ENCODE assay signal across 1 cellular context in genomic region chr1:154961207-154961496, GRCh38.
TF ChIP-seq lines count a peak whose summit lies in the region.

No MANE protein-coding gene starts in this region.

TF ChIP-seq in K562, 482 proteins besides CTCF, POLR2A, EP300 and RAD21:
- TF ChIP-seq SMARCE1 (IDR thresholded peaks at IDR 0.05) (0 out of 2 replicates have a peak, but pooled peaks have one; percentile 18), NKRF (IDR thresholded peaks at IDR 0.05; ENCODE audit: borderline replicate concordance) (0 out of 2 replicates have a peak, but pooled peaks have one; percentile 72), ZNF324 (CRISPR knock-in tag; IDR thresholded peaks at IDR 0.05) (0 out of 2 replicates have a peak, but pooled peaks have one; percentile 4), SPI1 (IDR thresholded peaks at IDR 0.05; ENCODE audit: borderline replicate concordance, low read depth, low read length) (peak; percentile 24; the same call in 1 of the 2 replicates), NFRKB (IDR thresholded peaks at IDR 0.05; ENCODE audit: low read depth) (0 out of 2 replicates have a peak, but pooled peaks have one; percentile 34), XRCC5 (IDR thresholded peaks at IDR 0.05; ENCODE audit: low read depth, low read length) (no peak), ZNF507 (tag; conservative IDR thresholded peaks at IDR 0.05) (no peak)
